10 cellular contexts compared by ENCODE assay signal in genomic region chr15:48946088-48946839, GRCh38. TPM values are rescaled to one million over a fixed set of nuclear protein-coding genes. Genes with fewer than 3 reads are reported as not detected.
DNase-seq lines count a peak whose midpoint lies in the region; ATAC-seq and TF ChIP-seq lines count a peak whose summit lies in the region.
"Had no signal": no experiment of that assay in that cellular context is flagged by ENCODE, and none has a peak within 500 bp of the region (broad histone marks: within the 10 kb centered on the region; RNA-seq: fewer than 3 reads in every experiment).

No MANE protein-coding gene starts in this region.

- peak overlapping the region; percentile 11 for H3K27ac Mint-ChIP-seq in activated CD4-positive, alpha-beta memory T cell treated with anti-CD3 and anti-CD28 coated beads for 36 hours
- H3K27ac Mint-ChIP-seq in activated CD4-positive, alpha-beta memory T cell treated with anti-CD3 and anti-CD28 coated beads, Interleukin-2, amount 10 ng/mL, durations not matched to agents 7 days and 5 days, result no peak overlapping the region
- H3K27ac Mint-ChIP-seq in stimulated activated naive CD8-positive, alpha-beta T cell treated with anti-CD3 and anti-CD28 coated beads, Interleukin-15, Interleukin-2, amounts not matched to agents 100 ng/mL and 50 ng/mL, for 24 hours, result peak overlapping the region; percentile 67
- no peak overlapping the region for H3K27ac Mint-ChIP-seq in immature natural killer cell

- no peak overlapping the region for H3K4me3 ChIP-seq in RWPE2 (ENCODE audit: severe bottlenecking)

- H3K9me3 Mint-ChIP-seq in activated CD4-positive, alpha-beta memory T cell treated with anti-CD3 and anti-CD28 coated beads for 36 hours, result no peaks in the 10 kb centered on the region
- H3K9me3 Mint-ChIP-seq in activated CD4-positive, alpha-beta memory T cell treated with anti-CD3 and anti-CD28 coated beads, Interleukin-2, amount 10 ng/mL, durations not matched to agents 7 days and 5 days, result no peaks in the 10 kb centered on the region
- no peaks in the 10 kb centered on the region for H3K9me3 Mint-ChIP-seq in stimulated activated naive CD8-positive, alpha-beta T cell treated with anti-CD3 and anti-CD28 coated beads, Interleukin-15, Interleukin-2, amounts not matched to agents 100 ng/mL and 50 ng/mL, for 24 hours
- no peaks in the 10 kb centered on the region for H3K9me3 Mint-ChIP-seq in immature natural killer cell

- H3K27me3 ChIP-seq in RWPE2 (ENCODE audit: insufficient read depth, poor library complexity, severe bottlenecking), result no peaks in the 10 kb centered on the region

- TF ChIP-seq CTCF in RWPE2 (IDR thresholded peaks at IDR 0.05; ENCODE audit: poor library complexity, severe bottlenecking), result no peak

- no peak for DNase-seq in activated CD4-positive, alpha-beta memory T cell treated with anti-CD3 and anti-CD28 coated beads for 36 hours
- no peak for DNase-seq in activated CD4-positive, alpha-beta memory T cell treated with anti-CD3 and anti-CD28 coated beads, Interleukin-2, amount 10 ng/mL, durations not matched to agents 7 days and 5 days
- DNase-seq in RWPE2 (ENCODE audit: low spot score), result no peak
- peak; percentile 90 for DNase-seq in epithelial cell of prostate (ENCODE audit: low read depth, low spot score)
- DNase-seq in SW 1271 (lab: John Stamatoyannopoulos, UW), result no peak
- no peak for DNase-seq in immature natural killer cell
- no peak for DNase-seq in KG1 (lab: John Stamatoyannopoulos, UW)
- DNase-seq: NCI-H1694 treated with DMSO at 0.1 percent for 48 hours, posterior cingulate gyrus had no signal

- no peaks in the 10 kb centered on the region for H3K36me3 Mint-ChIP-seq in activated CD4-positive, alpha-beta memory T cell treated with anti-CD3 and anti-CD28 coated beads for 36 hours
- peaks cover 1% of the 10 kb centered on the region for H3K36me3 Mint-ChIP-seq in activated CD4-positive, alpha-beta memory T cell treated with anti-CD3 and anti-CD28 coated beads, Interleukin-2, amount 10 ng/mL, durations not matched to agents 7 days and 5 days (ENCODE audit: low read depth)
- no peaks in the 10 kb centered on the region for H3K36me3 Mint-ChIP-seq in stimulated activated naive CD8-positive, alpha-beta T cell treated with anti-CD3 and anti-CD28 coated beads, Interleukin-15, Interleukin-2, amounts not matched to agents 100 ng/mL and 50 ng/mL, for 24 hours (ENCODE audit: low read depth)
- H3K36me3 Mint-ChIP-seq in immature natural killer cell, result no peaks in the 10 kb centered on the region

- ATAC-seq in RWPE2 (ENCODE audit: low read depth), result peak; percentile 97

- peaks cover 11% of the 10 kb centered on the region for H3K27me3 Mint-ChIP-seq in activated CD4-positive, alpha-beta memory T cell treated with anti-CD3 and anti-CD28 coated beads for 36 hours
- peaks cover 7% of the 10 kb centered on the region for H3K27me3 Mint-ChIP-seq in activated CD4-positive, alpha-beta memory T cell treated with anti-CD3 and anti-CD28 coated beads, Interleukin-2, amount 10 ng/mL, durations not matched to agents 7 days and 5 days
- H3K27me3 Mint-ChIP-seq in stimulated activated naive CD8-positive, alpha-beta T cell treated with anti-CD3 and anti-CD28 coated beads, Interleukin-15, Interleukin-2, amounts not matched to agents 100 ng/mL and 50 ng/mL, for 24 hours, result peaks cover 30% of the 10 kb centered on the region
- peaks cover 2 to 8% (median 5%) of the 10 kb centered on the region in 3 donors for H3K27me3 Mint-ChIP-seq in immature natural killer cell (ENCODE audit: low read depth in 3 of 3)

- peaks cover 14% of the 10 kb centered on the region for H3K4me1 Mint-ChIP-seq in activated CD4-positive, alpha-beta memory T cell treated with anti-CD3 and anti-CD28 coated beads for 36 hours (ENCODE audit: low read depth)
- peaks cover 21% of the 10 kb centered on the region for H3K4me1 Mint-ChIP-seq in activated CD4-positive, alpha-beta memory T cell treated with anti-CD3 and anti-CD28 coated beads, Interleukin-2, amount 10 ng/mL, durations not matched to agents 7 days and 5 days
- H3K4me1 Mint-ChIP-seq in stimulated activated naive CD8-positive, alpha-beta T cell treated with anti-CD3 and anti-CD28 coated beads, Interleukin-15, Interleukin-2, amounts not matched to agents 100 ng/mL and 50 ng/mL, for 24 hours (ENCODE audit: low read depth), result peaks cover 30% of the 10 kb centered on the region
- H3K4me1 Mint-ChIP-seq in immature natural killer cell, result peaks cover 4 to 10% of the 10 kb centered on the region in 2 donors

- intact Hi-C loops in activated CD4-positive, alpha-beta memory T cell treated with anti-CD3 and anti-CD28 coated beads for 36 hours (cut with micrococcal nuclease), result loop anchor here (1.0 to 2.0 kb wide), 2 partner anchors 17 kb away; partner anchors contain the start of gene SHC4

- no peaks in the 10 kb centered on the region for H3K9me3 ChIP-seq in RWPE2 (ENCODE audit: severe bottlenecking)

- CTCF ChIA-PET in activated CD4-positive, alpha-beta memory T cell treated with anti-CD3 and anti-CD28 coated beads for 36 hours (lab: Charles Lee), result interaction anchor here (0.9 to 1.7 kb wide), 4 partner anchors 19 to 84 kb away, joined by 3 to 6 read pairs (median 3); no protein-coding TSS in a partner anchor
- CTCF ChIA-PET in activated CD4-positive, alpha-beta memory T cell treated with anti-CD3 and anti-CD28 coated beads, Interleukin-2, amount 10 ng/mL, durations not matched to agents 7 days and 5 days (lab: Charles Lee), result interaction anchor here (1.4 to 3.1 kb wide), 2 partner anchors 20 to 30 kb away, joined by 6 to 18 read pairs; no protein-coding TSS in a partner anchor

- H3K4me1 ChIP-seq in RWPE2 (ENCODE audit: insufficient read depth, poor library complexity, severe bottlenecking), result peaks cover 15% of the 10 kb centered on the region

- H3K27ac ChIP-seq in RWPE2 (ENCODE audit: poor library complexity, severe bottlenecking) (peak overlapping the region; percentile 20), epithelial cell of prostate (peak overlapping the region; percentile 88)

- H3K4me3 Mint-ChIP-seq in activated CD4-positive, alpha-beta memory T cell treated with anti-CD3 and anti-CD28 coated beads for 36 hours, result no peak overlapping the region
- H3K4me3 Mint-ChIP-seq in activated CD4-positive, alpha-beta memory T cell treated with anti-CD3 and anti-CD28 coated beads, Interleukin-2, amount 10 ng/mL, durations not matched to agents 7 days and 5 days, result no peak overlapping the region
- H3K4me3 Mint-ChIP-seq in stimulated activated naive CD8-positive, alpha-beta T cell treated with anti-CD3 and anti-CD28 coated beads, Interleukin-15, Interleukin-2, amounts not matched to agents 100 ng/mL and 50 ng/mL, for 24 hours, result no peak overlapping the region
- H3K4me3 Mint-ChIP-seq in immature natural killer cell, result no peak overlapping the region

- POLR2A ChIA-PET in activated CD4-positive, alpha-beta memory T cell treated with anti-CD3 and anti-CD28 coated beads for 36 hours (lab: Charles Lee), result interaction anchor here (0.8 to 1.3 kb wide), 2 partner anchors 17 to 68 kb away, joined by 3 to 4 read pairs; partner anchors contain the start of genes EID1 and SHC4
- POLR2A ChIA-PET in activated CD4-positive, alpha-beta memory T cell treated with anti-CD3 and anti-CD28 coated beads, Interleukin-2, amount 10 ng/mL, durations not matched to agents 7 days and 5 days (lab: Charles Lee), result interaction anchor here (1.1 to 1.8 kb wide), 2 partner anchors 21 to 69 kb away, joined by 3 to 4 read pairs; partner anchors contain the start of gene EID1

- H3K36me3 ChIP-seq in RWPE2 (ENCODE audit: low read depth), result no peaks in the 10 kb centered on the region

RNA-seq across cellular contexts. Expression of gene SHC4, which starts 17.5 kb away (rescaled TPM):
- total RNA-seq in activated CD4-positive, alpha-beta memory T cell treated with anti-CD3 and anti-CD28 coated beads for 36 hours, result 1 to 10 TPM; 1.9 to 2.6 TPM
- 1 to 10 TPM; 1.9 to 2.8 TPM for total RNA-seq in activated CD4-positive, alpha-beta memory T cell treated with anti-CD3 and anti-CD28 coated beads, Interleukin-2, amount 10 ng/mL, durations not matched to agents 7 days and 5 days
- polyA plus RNA-seq in immature natural killer cell, result under 1 TPM in 2 of 3 donors, not detected in 1; 0.10 to 0.19 TPM

Comparison
In these comparisons a context has a peak if more than half of its experiments do, and no peak if none do; other contexts are left out.
1. H3K27ac Mint-ChIP-seq: peak in activated CD4-positive, alpha-beta memory T cell treated with anti-CD3 and anti-CD28 coated beads for 36 hours (single experiment) and stimulated activated naive CD8-positive, alpha-beta T cell treated with anti-CD3 and anti-CD28 coated beads, Interleukin-15, Interleukin-2, amounts not matched to agents 100 ng/mL and 50 ng/mL, for 24 hours (single experiment); none in activated CD4-positive, alpha-beta memory T cell treated with anti-CD3 and anti-CD28 coated beads, Interleukin-2, amount 10 ng/mL, durations not matched to agents 7 days and 5 days (single experiment) and immature natural killer cell (0 of 6).